ENCODE assay signal across 21 cellular contexts in genomic region chr11:79082280-79082679, GRCh38.
"Had no signal": no experiment of that assay in that cellular context is flagged by ENCODE, and none has a peak within 500 bp of the region (broad histone marks: within the 10 kb centered on the region; RNA-seq: fewer than 3 reads in every experiment).

No MANE protein-coding gene starts in this region.

- H3K4me1 ChIP-seq: breast epithelium, heart right ventricle, pancreas, testis, uterus had no signal

- H3K27ac ChIP-seq: breast epithelium, esophagus muscularis mucosa, foreskin keratinocyte, heart right ventricle, psoas muscle, testis, uterus had no signal

- DNase-seq: activated CD4-positive, alpha-beta T cell treated with anti-CD3 and anti-CD28 coated beads, Interleukin-2, amount 10 ng/mL, durations not matched to agents 7 days and 5 days; activated CD4-positive, CD25-positive, alpha-beta regulatory T cell treated with anti-CD3 and anti-CD28 coated beads, Interleukin-2, amount 50 U/mL, for 72 hours; activated CD8-positive, alpha-beta T cell treated with anti-CD3 and anti-CD28 coated beads for 36 hours; activated gamma-delta T cell treated with Interleukin-2 at 50 U/mL for 16 hours; activated naive CD4-positive, alpha-beta T cell treated with anti-CD3 and anti-CD28 coated beads, Interleukin-2, amount 50 U/mL, for 16 hours; activated T-cell treated with anti-CD3 and anti-CD28 coated beads, Interleukin-2, amount 50 U/mL, for 4 hours; amniotic stem cell; foreskin keratinocyte; heart right ventricle; pancreas; psoas muscle; stimulated activated CD4-positive, alpha-beta T cell treated with anti-CD3 and anti-CD28 coated beads, Interleukin-12 subunit alpha, Interleukin-12 subunit beta, amount 100 ng/mL, for 4 hours; stimulated activated CD4-positive, alpha-beta T cell treated with anti-CD3 and anti-CD28 coated beads, Interleukin-4, amount 100 ng/mL, for 1 hour; stimulated activated naive CD8-positive, alpha-beta T cell treated with anti-CD3 and anti-CD28 coated beads, Interleukin-15, Interleukin-2, amounts not matched to agents 100 U/mL and 50 U/mL, for 24 hours; T-helper 2 cell; testis; uterus had no signal

- H3K4me3 ChIP-seq: breast epithelium, esophagus muscularis mucosa, heart right ventricle, pancreas, psoas muscle, testis, uterus had no signal

- H3K9me3 ChIP-seq: breast epithelium, esophagus muscularis mucosa, heart right ventricle, pancreas, psoas muscle, testis, uterus had no signal

- FAIRE-seq: pancreas had no signal

- H3K36me3 ChIP-seq: breast epithelium, esophagus muscularis mucosa, heart right ventricle, pancreas, uterus had no signal

- H3K27me3 ChIP-seq: breast epithelium, esophagus muscularis mucosa, heart right ventricle, pancreas, testis, uterus had no signal

- ATAC-seq: activated CD8-positive, alpha-beta T cell treated with anti-CD3 and anti-CD28 coated beads for 36 hours; activated T-cell treated with anti-CD3 and anti-CD28 coated beads, Interleukin-2, amount 50 U/mL, for 4 hours; activated T-helper 17 cell treated with anti-CD3 and anti-CD28 coated beads, Interleukin-2, amount 50 U/mL, for 72 hours; heart right ventricle; natural killer cell treated with Interleukin-12 subunit alpha and Interleukin-12 subunit beta and Interleukin-15 and Interleukin-18, amount 100 ng/mL, for 72 hours; psoas muscle; stimulated activated naive CD8-positive, alpha-beta T cell treated with anti-CD3 and anti-CD28 coated beads, Interleukin-15, Interleukin-2, amounts not matched to agents 100 U/mL and 50 U/mL, for 24 hours had no signal
